8 cellular contexts compared by ENCODE assay signal in genomic region chr1:117605811-117606607, GRCh38. TPM values are rescaled to one million over a fixed set of nuclear protein-coding genes. Genes with fewer than 3 reads are reported as not detected.
DNase-seq lines count a peak whose midpoint lies in the region; ATAC-seq and TF ChIP-seq lines count a peak whose summit lies in the region.

TENT5C (plus strand) TSS chr1:117606048; CDS start chr1:117622869, 16,821 bp downstream.

- peak; percentile 90 for ATAC-seq in GM21723 (IDR thresholded peaks at IDR 0.05; ENCODE audit: unreplicated experiment)
- peak; percentile 82 for ATAC-seq in PC-3

- CTCF ChIA-PET in PC-3 (lab: Charles Lee): interaction anchor here (0.8 kb wide), 1 partner anchor 148 kb away, joined by 3 read pairs; no protein-coding TSS in a partner anchor

- H3K27me3 ChIP-seq in PC-3 (ENCODE audit: low read length) (no peaks in the 10 kb centered on the region), esophagus muscularis mucosa (no peaks in the 10 kb centered on the region), muscle layer of colon (ENCODE audit: control insufficient read depth in 1 of 2, insufficient read depth in 2 of 2, low read length in 2 of 2) (no peaks in the 10 kb centered on the region)

- 2% methylated on average over 12 of the region's 68 CpGs for WGBS in esophagus muscularis mucosa

- no peaks in the 10 kb centered on the region for H3K9me3 ChIP-seq in PC-3 (ENCODE audit: low read length)
- no peaks in the 10 kb centered on the region for H3K9me3 ChIP-seq in esophagus muscularis mucosa
- no peaks in the 10 kb centered on the region for H3K9me3 ChIP-seq in muscle layer of colon (ENCODE audit: low read length)

- no peaks in the 10 kb centered on the region for H3K27me3 Mint-ChIP-seq in activated T-cell treated with anti-CD3 and anti-CD28 coated beads, Interleukin-2, amount 50 U/mL, for 24 hours

- H3K36me3 Mint-ChIP-seq in activated T-cell treated with anti-CD3 and anti-CD28 coated beads, Interleukin-2, amount 50 U/mL, for 24 hours (ENCODE audit: low read depth): peaks cover 11% of the 10 kb centered on the region

- peak within 1 kb of the TSS; percentile 90 for H3K4me2 ChIP-seq in PC-3 (ENCODE audit: low read length)

- H3K36me3 ChIP-seq in PC-3 (ENCODE audit: low read depth, low read length) (no peaks in the 10 kb centered on the region), esophagus muscularis mucosa (no peaks in the 10 kb centered on the region), muscle layer of colon (ENCODE audit: insufficient read depth, low read length) (no peaks in the 10 kb centered on the region)

- H3K9me2 ChIP-seq in PC-3 (replicated peaks; ENCODE audit: low read length): no peaks in the 10 kb centered on the region

- H3K27ac ChIP-seq in PC-3 (ENCODE audit: low read length) (peak within 1 kb of the TSS; percentile 29), esophagus muscularis mucosa (replicated peaks in 1 of 4) (peak within 1 kb of the TSS; percentile 79 to 93 (median 84)), muscle layer of colon (ENCODE audit: low read depth, low read length) (peak within 1 kb of the TSS; percentile 92)

- TSS peak; percentile 31 for BruUV-seq in PC-3 (replicated peaks; lab: Mats Ljungman, UMichigan)

- H4K20me1 ChIP-seq in PC-3 (ENCODE audit: low read length): no peaks in the 10 kb centered on the region

- peaks cover 46% of the 10 kb centered on the region for H3K4me1 Mint-ChIP-seq in activated T-cell treated with anti-CD3 and anti-CD28 coated beads, Interleukin-2, amount 50 U/mL, for 24 hours (ENCODE audit: low read depth)

- H3K4me3 ChIP-seq in Jurkat, Clone E6-1 (ENCODE audit: low read length): peak within 1 kb of the TSS; percentile 88
- H3K4me3 ChIP-seq in PC-3 (ENCODE audit: low read length) (peak within 1 kb of the TSS; percentile 97), esophagus muscularis mucosa (peak within 1 kb of the TSS; percentile 69 to 91 (median 87)), muscle layer of colon (ENCODE audit: low read depth in 1 of 2, low read length in 2 of 2) (peak within 1 kb of the TSS; percentile 97 to 99)

- intact Hi-C loops in PC-3 (cut with micrococcal nuclease): loop anchor here (1.0 to 10.0 kb wide), 5 partner anchors 69 to 319 kb away; partner anchors contain the start of genes GDAP2, MAN1A2 and WDR3
- intact Hi-C loops in esophagus muscularis mucosa (cut with DNase I): loop anchor here (5.0 to 10.0 kb wide), 3 partner anchors 86 to 241 kb away; partner anchors contain the start of gene MAN1A2

- POLR2A ChIA-PET in PC-3 (lab: Charles Lee; ENCODE audit: unreplicated experiment): interaction anchor here (0.5 kb wide), 1 partner anchor 216 kb away, joined by 3 read pairs; no protein-coding TSS in a partner anchor

- H3K9me3 Mint-ChIP-seq in activated T-cell treated with anti-CD3 and anti-CD28 coated beads, Interleukin-2, amount 50 U/mL, for 24 hours: no peaks in the 10 kb centered on the region

- H3K4me1 ChIP-seq in PC-3 (ENCODE audit: insufficient read depth, low read length) (peaks cover 14% of the 10 kb centered on the region), esophagus muscularis mucosa (peaks cover 9 to 49% (median 42%) of the 10 kb centered on the region in 4 donors), muscle layer of colon (ENCODE audit: insufficient read depth, low read length) (peaks cover 27% of the 10 kb centered on the region)

- H3F3A ChIP-seq in PC-3 (ENCODE audit: low read length, unreplicated experiment): no peaks in the 10 kb centered on the region

- H3K9ac ChIP-seq in PC-3 (ENCODE audit: low read length) (peak within 1 kb of the TSS; percentile 63), muscle layer of colon (ENCODE audit: low read length) (peak within 1 kb of the TSS; percentile 85)

- no peak for TF ChIP-seq EP300 in esophagus muscularis mucosa (IDR thresholded peaks at IDR 0.05)

- no peak for TF ChIP-seq CTCF in PC-3 (conservative IDR thresholded peaks at IDR 0.05; ENCODE audit: low read depth, low read length)
- peak in 2 of 3 experiments; percentile 6 to 7 for TF ChIP-seq CTCF in esophagus muscularis mucosa (IDR thresholded peaks at IDR 0.05)

- H2AFZ ChIP-seq in PC-3 (ENCODE audit: low read length): peak within 1 kb of the TSS; percentile 94

- peak within 1 kb of the TSS; percentile 87 for H3K4me3 Mint-ChIP-seq in activated T-cell treated with anti-CD3 and anti-CD28 coated beads, Interleukin-2, amount 50 U/mL, for 24 hours

- H3K79me2 ChIP-seq in PC-3 (ENCODE audit: low read length): 0 out of 2 replicates have a peak, but pooled peaks cover 3% of the 10 kb centered on the region

- TF ChIP-seq POLR2A in esophagus muscularis mucosa (IDR thresholded peaks at IDR 0.05; ENCODE audit: low read depth): peak; percentile 78

- peak within 1 kb of the TSS; percentile 94 for H3K27ac Mint-ChIP-seq in activated T-cell treated with anti-CD3 and anti-CD28 coated beads, Interleukin-2, amount 50 U/mL, for 24 hours

- DNase-seq in DMS79 (lab: John Stamatoyannopoulos, UW): peak; percentile 90
- peak; percentile 95 for DNase-seq in Jurkat, Clone E6-1 (ENCODE audit: low read depth, low spot score)
- peak; percentile 99 for DNase-seq in PC-3
- peak; percentile 98 for DNase-seq in activated T-cell treated with anti-CD3 and anti-CD28 coated beads, Interleukin-2, amount 50 U/mL, for 24 hours
- DNase-seq in esophagus muscularis mucosa (ENCODE audit: extremely low spot score): peak; percentile 99
- peak; percentile 97 for DNase-seq in stimulated activated CD8-positive, alpha-beta memory T cell treated with anti-CD3 and anti-CD28 coated beads, Interleukin-4, amount 100 ng/mL, for 48 hours

RNA-seq across cellular contexts. Expression of gene TENT5C, which starts in this region (rescaled TPM):
- 9.7 TPM for polyA plus RNA-seq in Jurkat, Clone E6-1 (2012; ENCODE audit: insufficient read depth, insufficient read length)
- 2.2 and 2.4 TPM in 2 replicates for total RNA-seq in PC-3 (2014; rRNA removed)
- total RNA-seq in esophagus muscularis mucosa: 1 to 10 TPM in 3 of 4 donors, under 1 TPM in 1; 0.92 to 6.8 (median 2.5) TPM

Comparison
In these comparisons a context has a peak if more than half of its experiments do, and no peak if none do; other contexts are left out.
1. Peak in every context shown above with its lines: DNase-seq, ATAC-seq, H3K4me3 ChIP-seq and H3K27ac ChIP-seq.
2. H3K27ac ChIP-seq: peak in every context shown above with its lines; median percentile 92 in muscle layer of colon; 84 in esophagus muscularis mucosa; 29 in PC-3.